In genomic region chr18:40752336-40752735, GRCh38 we compare ENCODE assay signal across 24 cellular contexts.
"Had no signal": no experiment of that assay in that cellular context is flagged by ENCODE, and none has a peak within 500 bp of the region (broad histone marks: within the 10 kb centered on the region; RNA-seq: fewer than 3 reads in every experiment).

No MANE protein-coding gene starts in this region.

- H3K36me3 ChIP-seq: SJSA1 had no signal

- H3K9me3 ChIP-seq: SJSA1 had no signal

- H3K4me1 ChIP-seq: SJSA1 had no signal

- H3K4me3 ChIP-seq: SJSA1, SK-N-MC had no signal

- FAIRE-seq: HTR-8/SVneo, RCC 7860 had no signal

- DNase-seq: KBM-7, MV-4-11, NCI-H1048, NCI-H1105, NCI-H1417, NCI-H1436 treated with DMSO at 0.1 percent for 48 hours, NCI-H1694, NCI-H187 treated with DMSO at 0.1 percent for 48 hours, NCI-H2029 treated with DMSO at 0.1 percent for 48 hours, NCI-H2171, NCI-H226, NCI-H446, NCI-H510A, NCI-H524 treated with DMSO at 0.1 percent for 48 hours, NCI-H69, NCI-H774, Right ventricle myocardium superior, RPMI8226, SIG-M5 had no signal

- H3K27me3 ChIP-seq: SJSA1 had no signal

- H3K27ac ChIP-seq: HL-60, SJSA1, SK-N-MC had no signal
